In genomic region chr14:106843951-106844483, GRCh38 we compare ENCODE assay signal across 9 cellular contexts.
DNase-seq lines count a peak whose midpoint lies in the region; ATAC-seq, FAIRE-seq and TF ChIP-seq lines count a peak whose summit lies in the region.
"Had no signal": no experiment of that assay in that cellular context is flagged by ENCODE, and none has a peak within 500 bp of the region (broad histone marks: within the 10 kb centered on the region; RNA-seq: fewer than 3 reads in every experiment).

No MANE protein-coding gene starts in this region.

- H3K4me1 ChIP-seq in SJSA1 (replicated peaks) (peaks cover 11% of the 10 kb centered on the region), neuronal stem cell (ENCODE audit: control insufficient read depth in 2 of 2, insufficient read depth in 1 of 2, low read depth in 1 of 2, low read length in 2 of 2) (no peaks in the 10 kb centered on the region)

- H3K27me3 ChIP-seq in SJSA1 (replicated peaks) (no peaks in the 10 kb centered on the region), neuronal stem cell (ENCODE audit: control insufficient read depth in 3 of 3, insufficient read depth in 3 of 3, low read depth in 1 of 3, low read length in 3 of 3) (no peaks in the 10 kb centered on the region)

- H3K23ac ChIP-seq in neuronal stem cell (ENCODE audit: low read depth, low read length, poor library complexity) = no peak overlapping the region

- H3K79me1 ChIP-seq in neuronal stem cell (ENCODE audit: low read depth, low read length) = no peaks in the 10 kb centered on the region

- H2BK5ac ChIP-seq in neuronal stem cell (ENCODE audit: low read length) = no peak overlapping the region

- no peak overlapping the region for H3K4me2 ChIP-seq in neuronal stem cell (ENCODE audit: insufficient read depth, low read length, poor library complexity, severe bottlenecking)

- no peak overlapping the region for H2AK5ac ChIP-seq in neuronal stem cell (ENCODE audit: low read depth, low read length)

- peak overlapping the region; percentile 45 for H2AFZ ChIP-seq in neuronal stem cell (ENCODE audit: low read length)

- TF ChIP-seq CTCF in D721Med (IDR thresholded peaks at IDR 0.05; ENCODE audit: insufficient read depth, missing control alignments) = no peak

- H2BK120ac ChIP-seq in neuronal stem cell (ENCODE audit: low read depth, low read length) = no peak overlapping the region

- no peaks in the 10 kb centered on the region for H3K36me3 ChIP-seq in SJSA1
- H3K36me3 ChIP-seq in neuronal stem cell (replicated peaks in 1 of 2; ENCODE audit: control insufficient read depth in 2 of 2, insufficient read depth in 2 of 2, low read length in 2 of 2) = no peaks in the 10 kb centered on the region

- no peak overlapping the region for H3K14ac ChIP-seq in neuronal stem cell (ENCODE audit: low read length)

- no peak overlapping the region for H3K4ac ChIP-seq in neuronal stem cell (ENCODE audit: low read length)

- no peak overlapping the region for H4K8ac ChIP-seq in neuronal stem cell (ENCODE audit: low read depth, low read length)

- H3K27ac ChIP-seq in SJSA1 (no peak overlapping the region), neuronal stem cell (replicated peaks; ENCODE audit: low read length) (no peak overlapping the region)

- H2BK15ac ChIP-seq in neuronal stem cell (ENCODE audit: low read length) = no peak overlapping the region

- no peak overlapping the region for H3K18ac ChIP-seq in neuronal stem cell (ENCODE audit: low read length)

- no peak overlapping the region for H2BK12ac ChIP-seq in neuronal stem cell (ENCODE audit: low read length)

- no peak for FAIRE-seq in D721Med (lab: Jason Lieb, UNC)
- FAIRE-seq: G401.6 had no signal

- peak; percentile 32 for DNase-seq in activated CD4-positive, CD25-positive, alpha-beta regulatory T cell treated with anti-CD3 and anti-CD28 coated beads, Interleukin-2, amount 50 U/mL, for 72 hours
- no peak for DNase-seq in activated CD4-positive, CD25-positive, alpha-beta regulatory T cell (lab: John Stamatoyannopoulos, UW)
- DNase-seq in SJSA1 (ENCODE audit: low read depth in 1 of 2, low spot score in 2 of 2) (peak in 1 of 2 experiments; percentile 33), neuronal stem cell (ENCODE audit: low spot score) (no peak), D721Med (ENCODE audit: insufficient read length, low spot score) (no peak)
- DNase-seq in central memory CD4-positive, alpha-beta T cell = peak; percentile 37

- ATAC-seq in GM18519 (IDR thresholded peaks at IDR 0.05; ENCODE audit: low FRiP score, unreplicated experiment) (no peak), HG03097 (IDR thresholded peaks at IDR 0.05; ENCODE audit: low FRiP score, unreplicated experiment) (no peak)

- no peak overlapping the region for H4K91ac ChIP-seq in neuronal stem cell (ENCODE audit: low read depth, low read length, poor library complexity)

- WGBS in neuronal stem cell (ENCODE audit: extremely low coverage in 2 of 2, insufficient read length in 2 of 2, insufficient replicate concordance in 1 of 2), 2 donors = no CpG with 5 or more reads among the region's 14 CpGs

- H3K9me3 ChIP-seq in SJSA1 (replicated peaks) (no peaks in the 10 kb centered on the region), neuronal stem cell (replicated peaks in 1 of 2; ENCODE audit: control insufficient read depth in 2 of 2, insufficient read depth in 1 of 2, low read depth in 1 of 2, low read length in 2 of 2) (peaks cover 0 to 52% of the 10 kb centered on the region in 2 donors)

- H3K4me3 ChIP-seq in SJSA1 = peak overlapping the region; percentile 36
- peak overlapping the region in 1 of 2 donors; percentile 45 for H3K4me3 ChIP-seq in neuronal stem cell (ENCODE audit: low read length in 2 of 2)

- no peak overlapping the region for H3K9ac ChIP-seq in neuronal stem cell (ENCODE audit: low read depth, low read length, poor library complexity)

Comparison
In these comparisons a context has a peak if more than half of its experiments do, and no peak if none do; other contexts are left out.
1. DNase-seq: peak in activated CD4-positive, CD25-positive, alpha-beta regulatory T cell treated with anti-CD3 and anti-CD28 coated beads, Interleukin-2, amount 50 U/mL, for 72 hours (single experiment) and central memory CD4-positive, alpha-beta T cell (single experiment); none in activated CD4-positive, CD25-positive, alpha-beta regulatory T cell (0 of 4), neuronal stem cell (single experiment) and D721Med (single experiment).